ENCODE assay signal across 8 cellular contexts in the genomic region with DNA sequence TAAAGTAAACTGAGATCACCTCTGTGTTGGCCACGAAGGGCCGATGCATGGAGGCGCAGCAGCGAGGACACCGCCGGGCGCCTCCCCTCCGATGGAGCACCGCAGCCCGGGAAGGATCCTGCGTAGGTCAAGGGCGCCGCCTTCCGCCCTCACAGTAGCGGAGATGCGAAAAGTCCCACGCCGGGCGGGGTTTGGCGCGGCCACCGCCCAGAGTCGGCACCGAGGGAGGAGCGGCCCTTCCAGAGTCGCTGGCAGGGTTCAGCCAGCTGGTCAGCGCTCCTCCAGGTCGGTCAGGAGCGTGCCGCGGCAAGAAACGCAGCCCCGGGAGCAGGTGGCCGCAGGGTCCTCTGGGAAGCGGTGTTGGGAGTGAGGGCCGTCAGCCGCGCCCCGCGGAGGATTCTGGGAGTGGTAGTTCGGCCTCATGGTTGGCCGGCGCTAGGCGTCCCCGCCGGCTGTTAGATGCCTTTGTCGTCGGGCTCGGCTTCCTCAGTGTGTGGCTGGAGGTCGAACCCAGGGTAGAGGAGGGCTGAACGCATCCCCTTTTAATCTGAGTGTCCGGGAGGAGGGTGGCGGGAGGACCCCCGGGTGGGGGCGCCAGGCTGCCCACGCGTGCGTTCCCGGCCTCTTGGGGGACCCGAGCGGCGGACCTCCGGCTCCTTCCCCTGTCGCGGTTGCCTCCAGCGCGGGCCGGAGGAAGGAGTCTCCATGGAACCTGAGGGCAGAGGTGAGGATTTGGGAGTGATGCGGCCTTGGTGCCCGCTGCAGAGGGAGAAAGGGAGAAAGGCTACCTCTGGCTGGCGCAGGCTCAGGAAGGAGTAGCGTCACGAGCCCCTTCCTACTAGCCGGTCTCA. TPM values are rescaled to one million over a fixed set of nuclear protein-coding genes. Genes with fewer than 3 reads are reported as not detected.
DNase-seq lines count a peak whose midpoint lies in the region; ATAC-seq and TF ChIP-seq lines count a peak whose summit lies in the region.

A gene (plus strand): TSS at position 411 of the 851 bp plus-strand sequence. CDS start 295 bp downstream, at position 706.

- peak within 1 kb of the TSS; percentile 95 for H3K4me3 Mint-ChIP-seq in chondrocyte (ENCODE audit: unreplicated experiment)

- peaks cover 39% of the 10 kb centered on the region for H3K9me3 Mint-ChIP-seq in chondrocyte (ENCODE audit: low read depth)

- H3K36me3 Mint-ChIP-seq in chondrocyte (ENCODE audit: low read depth), result peaks cover 30% of the 10 kb centered on the region

- H3K4me3 ChIP-seq in AG10803 (ENCODE audit: low read length), result peak within 1 kb of the TSS; percentile 74

- peak; percentile 97 for ATAC-seq in GM18873 (IDR thresholded peaks at IDR 0.05; ENCODE audit: low FRiP score, unreplicated experiment)
- ATAC-seq in HG03135 (IDR thresholded peaks at IDR 0.05; ENCODE audit: unreplicated experiment), result peak; percentile 98

- peaks cover 25% of the 10 kb centered on the region for H3K4me1 Mint-ChIP-seq in chondrocyte (ENCODE audit: low read depth)

- H3K27ac Mint-ChIP-seq in chondrocyte (ENCODE audit: unreplicated experiment), result peak within 1 kb of the TSS; percentile 88

- peak; percentile 86 for DNase-seq in AG10803 (ENCODE audit: low read depth)
- DNase-seq in NCI-H2227 treated with DMSO at 0.1 percent for 48 hours (lab: John Stamatoyannopoulos, UW), result peak; percentile 85
- peak; percentile 64 to 77 for DNase-seq in activated CD4-positive, alpha-beta T cell treated with anti-CD3 and anti-CD28 coated beads for 24 hours (ENCODE audit: low read depth in 2 of 2)
- DNase-seq in chondrocyte (ENCODE audit: low spot score), result peak; percentile 97
- DNase-seq in kidney tubule cell (ENCODE audit: low spot score), result peak; percentile 95
- DNase-seq in stimulated activated CD4-positive, alpha-beta T cell treated with anti-CD3 and anti-CD28 coated beads, Interleukin-1b, Interleukin-23, amount 100 ng/mL, for 1 hour (ENCODE audit: low read depth in 2 of 2), result peak; percentile 27 to 65

- no peaks in the 10 kb centered on the region for H3K27me3 Mint-ChIP-seq in chondrocyte (ENCODE audit: low read depth)

- peak; percentile 30 for TF ChIP-seq CTCF in AG10803 (conservative IDR thresholded peaks at IDR 0.05; ENCODE audit: low read length)
- peak; percentile 72 for TF ChIP-seq CTCF in chondrocyte (IDR thresholded peaks at IDR 0.05)

RNA-seq across cellular contexts. Expression of the gene that starts here (rescaled TPM):
- total RNA-seq in chondrocyte, result 4.7 to 6.0 TPM (median 4.8 TPM) in 3 replicates

Comparison
In these comparisons a context has a peak if more than half of its experiments do, and no peak if none do; other contexts are left out.
1. Peak in every context shown above with its lines: DNase-seq, ATAC-seq and H3K4me3 ChIP-seq.
2. DNase-seq: peak in every context shown above with its lines; median percentile 97 in chondrocyte; 95 in kidney tubule cell; 86 in AG10803; 85 in NCI-H2227 treated with DMSO at 0.1 percent for 48 hours; 70 in activated CD4-positive, alpha-beta T cell treated with anti-CD3 and anti-CD28 coated beads for 24 hours; 46 in stimulated activated CD4-positive, alpha-beta T cell treated with anti-CD3 and anti-CD28 coated beads, Interleukin-1b, Interleukin-23, amount 100 ng/mL, for 1 hour.